1 cellular context compared by ENCODE assay signal in the genomic region with DNA sequence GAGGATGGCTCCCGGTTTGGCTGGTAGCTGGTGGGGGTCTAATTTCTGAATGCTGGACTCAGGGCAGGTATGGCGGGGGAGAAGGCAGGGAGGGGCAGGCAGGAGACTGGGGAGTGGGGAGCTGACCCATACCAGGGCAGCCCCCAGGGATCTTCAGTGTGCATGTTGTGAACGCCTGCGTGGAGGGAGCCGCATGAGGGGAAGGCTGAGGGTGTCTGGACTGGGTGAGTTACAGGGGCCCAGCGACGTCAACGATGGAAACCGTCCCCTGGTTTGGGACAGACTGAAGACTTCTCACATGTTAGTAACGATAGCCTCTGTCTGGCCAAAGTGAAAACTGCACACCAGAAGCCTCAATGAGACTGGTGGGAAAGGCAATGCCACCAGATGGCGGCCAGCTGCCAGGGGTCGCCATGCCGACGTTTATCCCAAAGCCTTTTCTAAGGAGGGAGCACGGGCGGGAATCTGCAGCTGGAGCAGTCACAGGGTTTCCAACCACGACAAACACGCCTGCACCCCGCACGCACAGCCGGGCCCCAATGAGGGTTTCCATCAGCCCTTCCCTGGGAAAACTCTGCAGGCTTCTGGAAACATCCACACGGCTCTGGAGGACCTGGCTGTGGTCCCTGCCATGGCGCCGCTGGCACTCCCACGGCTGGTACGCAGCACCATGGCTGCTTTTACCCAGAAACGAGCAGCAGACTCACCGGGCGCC.
TF ChIP-seq lines count a peak whose summit lies in the region.

No MANE protein-coding gene starts in this region.

TF ChIP-seq in WTC11, 78 proteins besides CTCF, POLR2A, EP300 and RAD21 (continued from another document):
- TF ChIP-seq, protein P1, sequence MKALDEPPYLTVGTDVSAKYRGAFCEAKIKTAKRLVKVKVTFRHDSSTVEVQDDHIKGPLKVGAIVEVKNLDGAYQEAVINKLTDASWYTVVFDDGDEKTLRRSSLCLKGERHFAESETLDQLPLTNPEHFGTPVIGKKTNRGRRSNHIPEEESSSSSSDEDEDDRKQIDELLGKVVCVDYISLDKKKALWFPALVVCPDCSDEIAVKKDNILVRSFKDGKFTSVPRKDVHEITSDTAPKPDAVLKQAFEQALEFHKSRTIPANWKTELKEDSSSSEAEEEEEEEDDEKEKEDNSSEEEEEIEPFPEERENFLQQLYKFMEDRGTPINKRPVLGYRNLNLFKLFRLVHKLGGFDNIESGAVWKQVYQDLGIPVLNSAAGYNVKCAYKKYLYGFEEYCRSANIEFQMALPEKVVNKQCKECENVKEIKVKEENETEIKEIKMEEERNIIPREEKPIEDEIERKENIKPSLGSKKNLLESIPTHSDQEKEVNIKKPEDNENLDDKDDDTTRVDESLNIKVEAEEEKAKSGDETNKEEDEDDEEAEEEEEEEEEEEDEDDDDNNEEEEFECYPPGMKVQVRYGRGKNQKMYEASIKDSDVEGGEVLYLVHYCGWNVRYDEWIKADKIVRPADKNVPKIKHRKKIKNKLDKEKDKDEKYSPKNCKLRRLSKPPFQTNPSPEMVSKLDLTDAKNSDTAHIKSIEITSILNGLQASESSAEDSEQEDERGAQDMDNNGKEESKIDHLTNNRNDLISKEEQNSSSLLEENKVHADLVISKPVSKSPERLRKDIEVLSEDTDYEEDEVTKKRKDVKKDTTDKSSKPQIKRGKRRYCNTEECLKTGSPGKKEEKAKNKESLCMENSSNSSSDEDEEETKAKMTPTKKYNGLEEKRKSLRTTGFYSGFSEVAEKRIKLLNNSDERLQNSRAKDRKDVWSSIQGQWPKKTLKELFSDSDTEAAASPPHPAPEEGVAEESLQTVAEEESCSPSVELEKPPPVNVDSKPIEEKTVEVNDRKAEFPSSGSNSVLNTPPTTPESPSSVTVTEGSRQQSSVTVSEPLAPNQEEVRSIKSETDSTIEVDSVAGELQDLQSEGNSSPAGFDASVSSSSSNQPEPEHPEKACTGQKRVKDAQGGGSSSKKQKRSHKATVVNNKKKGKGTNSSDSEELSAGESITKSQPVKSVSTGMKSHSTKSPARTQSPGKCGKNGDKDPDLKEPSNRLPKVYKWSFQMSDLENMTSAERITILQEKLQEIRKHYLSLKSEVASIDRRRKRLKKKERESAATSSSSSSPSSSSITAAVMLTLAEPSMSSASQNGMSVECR (CRISPR knock-in tag; IDR thresholded peaks at IDR 0.05; ENCODE audit: borderline replicate concordance), result no peak
- TF ChIP-seq TEAD1 (CRISPR knock-in tag; IDR thresholded peaks at IDR 0.05) (no peak), ZNF138 (CRISPR knock-in tag; conservative IDR thresholded peaks at IDR 0.05) (no peak), NFE2L1 (CRISPR knock-in tag; IDR thresholded peaks at IDR 0.05) (no peak)
